In genomic region chr1:199646761-199647160, GRCh38 we compare ENCODE assay signal across 1 cellular context.
TF ChIP-seq lines count a peak whose summit lies in the region.

No MANE protein-coding gene starts in this region.

TF ChIP-seq in HepG2, 621 proteins besides CTCF, POLR2A, EP300 and RAD21 (continued from another document):
- TF ChIP-seq, protein P1, sequence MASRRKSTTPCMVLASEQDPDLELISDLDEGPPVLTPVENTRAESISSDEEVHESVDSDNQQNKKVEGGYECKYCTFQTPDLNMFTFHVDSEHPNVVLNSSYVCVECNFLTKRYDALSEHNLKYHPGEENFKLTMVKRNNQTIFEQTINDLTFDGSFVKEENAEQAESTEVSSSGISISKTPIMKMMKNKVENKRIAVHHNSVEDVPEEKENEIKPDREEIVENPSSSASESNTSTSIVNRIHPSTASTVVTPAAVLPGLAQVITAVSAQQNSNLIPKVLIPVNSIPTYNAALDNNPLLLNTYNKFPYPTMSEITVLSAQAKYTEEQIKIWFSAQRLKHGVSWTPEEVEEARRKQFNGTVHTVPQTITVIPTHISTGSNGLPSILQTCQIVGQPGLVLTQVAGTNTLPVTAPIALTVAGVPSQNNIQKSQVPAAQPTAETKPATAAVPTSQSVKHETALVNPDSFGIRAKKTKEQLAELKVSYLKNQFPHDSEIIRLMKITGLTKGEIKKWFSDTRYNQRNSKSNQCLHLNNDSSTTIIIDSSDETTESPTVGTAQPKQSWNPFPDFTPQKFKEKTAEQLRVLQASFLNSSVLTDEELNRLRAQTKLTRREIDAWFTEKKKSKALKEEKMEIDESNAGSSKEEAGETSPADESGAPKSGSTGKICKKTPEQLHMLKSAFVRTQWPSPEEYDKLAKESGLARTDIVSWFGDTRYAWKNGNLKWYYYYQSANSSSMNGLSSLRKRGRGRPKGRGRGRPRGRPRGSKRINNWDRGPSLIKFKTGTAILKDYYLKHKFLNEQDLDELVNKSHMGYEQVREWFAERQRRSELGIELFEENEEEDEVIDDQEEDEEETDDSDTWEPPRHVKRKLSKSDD (CRISPR knock-in tag; IDR thresholded peaks at IDR 0.05; ENCODE audit: low read depth) = no peak
- TF ChIP-seq HNF4A (CRISPR knock-in tag; IDR thresholded peaks at IDR 0.05) (peak; percentile 82), PPARG (CRISPR knock-in tag; conservative IDR thresholded peaks at IDR 0.05) (no peak), ONECUT2 (CRISPR knock-in tag; IDR thresholded peaks at IDR 0.05) (no peak), ZNF570 (CRISPR knock-in tag; IDR thresholded peaks at IDR 0.05; ENCODE audit: borderline replicate concordance) (no peak), ESRRA (CRISPR knock-in tag; IDR thresholded peaks at IDR 0.05; ENCODE audit: low read depth) (0 out of 2 replicates have a peak, but pooled peaks have one; percentile 23), SRSF9 (IDR thresholded peaks at IDR 0.05; ENCODE audit: borderline replicate concordance, insufficient read depth, low read depth, low read length, poor library complexity, severe bottlenecking) (no peak), PHF8 (CRISPR knock-in tag; IDR thresholded peaks at IDR 0.05) (no peak), PAXIP1 (CRISPR knock-in tag; conservative IDR thresholded peaks at IDR 0.05) (0 out of 2 replicates have a peak, but pooled peaks have one; percentile 19), CBX1 (IDR thresholded peaks at IDR 0.05; ENCODE audit: low read depth) (no peak)
- TF ChIP-seq, protein P2, sequence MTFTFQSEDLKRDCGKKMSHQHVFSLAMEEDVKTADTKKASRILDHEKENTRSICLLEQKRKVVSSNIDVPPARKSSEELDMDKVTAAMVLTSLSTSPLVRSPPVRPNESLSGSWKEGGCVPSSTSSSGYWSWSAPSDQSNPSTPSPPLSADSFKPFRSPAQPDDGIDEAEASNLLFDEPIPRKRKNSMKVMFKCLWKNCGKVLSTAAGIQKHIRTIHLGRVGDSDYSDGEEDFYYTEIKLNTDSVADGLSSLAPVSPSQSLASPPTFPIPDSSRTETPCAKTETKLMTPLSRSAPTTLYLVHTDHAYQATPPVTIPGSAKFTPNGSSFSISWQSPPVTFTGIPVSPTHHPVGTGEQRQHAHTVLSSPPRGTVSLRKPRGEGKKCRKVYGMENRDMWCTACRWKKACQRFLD (CRISPR knock-in tag; IDR thresholded peaks at IDR 0.05; ENCODE audit: borderline replicate concordance) = no peak
